In genomic region chr2:120343433-120344105, GRCh38 we compare ENCODE assay signal across 8 cellular contexts. TPM values are rescaled to one million over a fixed set of nuclear protein-coding genes. Genes with fewer than 3 reads are reported as not detected.
DNase-seq lines count a peak whose midpoint lies in the region; ATAC-seq and TF ChIP-seq lines count a peak whose summit lies in the region.

No MANE protein-coding gene starts in this region.

- H4K20me1 ChIP-seq in GM23248 (ENCODE audit: insufficient read depth) = no peaks in the 10 kb centered on the region

- no peak overlapping the region for H3K27ac ChIP-seq in CD4-positive, alpha-beta memory T cell (ENCODE audit: low read depth, low read length)
- H3K27ac ChIP-seq in GM23248 (no peak overlapping the region), endodermal cell (ENCODE audit: low read depth, low read length) (no peak overlapping the region)

- peaks cover 0 to 2% (median 0%) of the 10 kb centered on the region in 8 donors for H3K9me3 Mint-ChIP-seq in CD4-positive, alpha-beta memory T cell
- H3K9me3 Mint-ChIP-seq in endodermal cell (no peaks in the 10 kb centered on the region), memory B cell (no peaks in the 10 kb centered on the region)

- H3K27me3 ChIP-seq in CD4-positive, alpha-beta memory T cell (ENCODE audit: insufficient read depth, low read length) = peaks cover 27% of the 10 kb centered on the region
- H3K27me3 ChIP-seq in GM23248 (replicated peaks; ENCODE audit: insufficient read depth) = peaks cover 25% of the 10 kb centered on the region; the same call in 1 of the 2 replicates
- peaks cover 89% of the 10 kb centered on the region for H3K27me3 ChIP-seq in endodermal cell (ENCODE audit: control insufficient read depth, insufficient read depth, low read length, poor library complexity, severe bottlenecking)

- H3K4me3 ChIP-seq in CD4-positive, alpha-beta memory T cell (ENCODE audit: low read length in 2 of 2) = no peak overlapping the region
- 0 out of 2 replicates have a peak overlapping the region, but pooled peaks have one; percentile 26 for H3K4me3 ChIP-seq in GM23248
- no peak overlapping the region for H3K4me3 ChIP-seq in endodermal cell (ENCODE audit: low read length)

- peak overlapping the region in 2 of 7 donors; percentile 54 to 57 for H3K27ac Mint-ChIP-seq in CD4-positive, alpha-beta memory T cell
- H3K27ac Mint-ChIP-seq in endodermal cell (no peak overlapping the region), memory B cell (no peak overlapping the region)

- 4 to 5% methylated on average over 29 to 43 of the region's 43 CpGs for WGBS in GM23248 (ENCODE audit: low coverage in 1 of 2, low lambda C conversion rate in 2 of 2, missing lambda C conversion rate in 2 of 2), 2 experiments
- 6% methylated on average over 24 to 43 of the region's 43 CpGs for WGBS in endodermal cell (ENCODE audit: insufficient coverage in 1 of 2, insufficient read length in 1 of 2), 2 experiments

- no peaks in the 10 kb centered on the region for H3K36me3 Mint-ChIP-seq in CD4-positive, alpha-beta memory T cell
- H3K36me3 Mint-ChIP-seq in endodermal cell (ENCODE audit: low read depth) (no peaks in the 10 kb centered on the region), memory B cell (no peaks in the 10 kb centered on the region)

- no peaks in the 10 kb centered on the region for H3K9me2 ChIP-seq in GM23248 (ENCODE audit: insufficient read depth)

- H2AFZ ChIP-seq in GM23248 = peak overlapping the region; percentile 54; the same call in 1 of the 2 replicates

- CTCF ChIA-PET in CD4-positive, alpha-beta memory T cell (lab: Charles Lee; ENCODE audit: partially characterized antibody) = interaction anchor here (0.7 to 1.7 kb wide), 7 partner anchors 9 to 425 kb away, joined by 3 to 7 read pairs (median 3); no protein-coding TSS in a partner anchor

- peak; percentile 92 for TF ChIP-seq CTCF in endodermal cell (conservative IDR thresholded peaks at IDR 0.05)

- H3K36me3 ChIP-seq in CD4-positive, alpha-beta memory T cell (ENCODE audit: insufficient read depth, low read length) = no peaks in the 10 kb centered on the region
- no peaks in the 10 kb centered on the region for H3K36me3 ChIP-seq in GM23248 (ENCODE audit: low read depth)
- H3K36me3 ChIP-seq in endodermal cell (ENCODE audit: control insufficient read depth, insufficient read depth, low read length) = no peaks in the 10 kb centered on the region

- H3K4me1 Mint-ChIP-seq in CD4-positive, alpha-beta memory T cell = peaks cover 8 to 27% (median 22%) of the 10 kb centered on the region in 4 donors
- H3K4me1 Mint-ChIP-seq in endodermal cell = peaks cover 5% of the 10 kb centered on the region
- peaks cover 15% of the 10 kb centered on the region for H3K4me1 Mint-ChIP-seq in memory B cell

- no peaks in the 10 kb centered on the region for H3F3A ChIP-seq in GM23248 (ENCODE audit: insufficient read depth)

- intact Hi-C loops in CD4-positive, alpha-beta memory T cell (cut with micrococcal nuclease) = loop anchor here (1.0 to 2.0 kb wide), 2 partner anchors 332 to 337 kb away; no protein-coding TSS in a partner anchor

- in situ Hi-C loops in GM23248 (cut with MboI) = loop anchor here (5.0 to 25.0 kb wide), 2 partner anchors 334 to 744 kb away; no protein-coding TSS in a partner anchor

- H3K4me1 ChIP-seq in CD4-positive, alpha-beta memory T cell (ENCODE audit: insufficient read depth, low read length) = peaks cover 29% of the 10 kb centered on the region
- H3K4me1 ChIP-seq in GM23248 (ENCODE audit: insufficient read depth) = no peaks in the 10 kb centered on the region
- H3K4me1 ChIP-seq in endodermal cell (ENCODE audit: control insufficient read depth, insufficient read depth, low read length) = peaks cover 3% of the 10 kb centered on the region

- H3K9ac ChIP-seq in GM23248 = peak overlapping the region; percentile 25; the same call in 1 of the 2 replicates
- no peak overlapping the region for H3K9ac ChIP-seq in endodermal cell (ENCODE audit: extremely low read depth, low read length, poor library complexity, severe bottlenecking)

- H3K27me3 Mint-ChIP-seq in CD4-positive, alpha-beta memory T cell = peaks cover 36 to 43% of the 10 kb centered on the region in 2 donors
- H3K27me3 Mint-ChIP-seq in endodermal cell (ENCODE audit: insufficient read depth) = peaks cover 76% of the 10 kb centered on the region
- peaks cover 21% of the 10 kb centered on the region for H3K27me3 Mint-ChIP-seq in memory B cell

- no peaks in the 10 kb centered on the region for H3K9me3 ChIP-seq in CD4-positive, alpha-beta memory T cell (ENCODE audit: control insufficient read depth in 1 of 2, low read length in 2 of 2)
- H3K9me3 ChIP-seq in GM23248 (ENCODE audit: low read depth) (no peaks in the 10 kb centered on the region), endodermal cell (ENCODE audit: control insufficient read depth, low read length) (no peaks in the 10 kb centered on the region)

- peak overlapping the region; percentile 75 for H3K4me2 ChIP-seq in GM23248 (ENCODE audit: unreplicated experiment)

- peak overlapping the region; percentile 66 to 84 (median 70) for H3K4me3 Mint-ChIP-seq in CD4-positive, alpha-beta memory T cell
- peak overlapping the region; percentile 28 for H3K4me3 Mint-ChIP-seq in endodermal cell
- peak overlapping the region; percentile 55 for H3K4me3 Mint-ChIP-seq in memory B cell

- H3K79me2 ChIP-seq in GM23248 (ENCODE audit: insufficient read depth) = no peaks in the 10 kb centered on the region

- DNase-seq in CD4-positive, alpha-beta memory T cell = peak; percentile 37 to 49 (median 43)
- peak; percentile 94 for DNase-seq in GM23248
- peak; percentile 67 for DNase-seq in NCI-H2196 treated with DMSO at 0.1 percent for 48 hours (lab: John Stamatoyannopoulos, UW; ENCODE audit: unreplicated experiment)
- DNase-seq in activated CD8-positive, alpha-beta memory T cell treated with anti-CD3 and anti-CD28 coated beads for 48 hours (ENCODE audit: low read depth in 2 of 3, low spot score in 2 of 3) = peak in 2 of 3 experiments; percentile 22 to 44
- peak; percentile 96 for DNase-seq in endodermal cell
- DNase-seq in memory B cell (ENCODE audit: low spot score in 2 of 2) = peak; percentile 43 to 44
- DNase-seq in stimulated activated CD4-positive, alpha-beta T cell treated with anti-CD3 and anti-CD28 coated beads, TNF-alpha, amount 100 ng/mL, for 48 hours (ENCODE audit: low read depth in 3 of 3) = peak; percentile 32 to 65 (median 39)

- ATAC-seq in memory B cell (ENCODE audit: low read depth) = peak; percentile 59
- ATAC-seq in GM19397 (IDR thresholded peaks at IDR 0.05; ENCODE audit: unreplicated experiment) = no peak

- POLR2A ChIA-PET in CD4-positive, alpha-beta memory T cell (lab: Charles Lee; ENCODE audit: partially characterized antibody) = no interaction called here

RNA-seq across cellular contexts. Expression of gene INHBB, which starts 2.4 kb away (rescaled TPM):
- not detected for total RNA-seq in CD4-positive, alpha-beta memory T cell
- not detected for polyA plus RNA-seq in CD4-positive, alpha-beta memory T cell
- 3.4 and 5.6 TPM in 2 replicates for total RNA-seq in GM23248 (2014; rRNA removed; shearing (Covaris generic))
- 0.19 and 0.49 TPM in 2 replicates for polyA plus RNA-seq in GM23248 (2016; fragmentation: Nextera tagmentation; extraction: Ambion mirVana)
- total RNA-seq in endodermal cell = not detected
- 0.14 TPM for polyA plus RNA-seq in endodermal cell (2013, experiment 1 of 2)
- 0.17 TPM for polyA plus RNA-seq in endodermal cell (2013, experiment 2 of 2)

Comparison
In these comparisons a context has a peak if more than half of its experiments do, and no peak if none do; other contexts are left out.
1. DNase-seq: peak in every context shown above with its lines; median percentile 96 in endodermal cell; 94 in GM23248; 67 in NCI-H2196 treated with DMSO at 0.1 percent for 48 hours; 44 in memory B cell; 43 in CD4-positive, alpha-beta memory T cell; 39 in stimulated activated CD4-positive, alpha-beta T cell treated with anti-CD3 and anti-CD28 coated beads, TNF-alpha, amount 100 ng/mL, for 48 hours; 33 in activated CD8-positive, alpha-beta memory T cell treated with anti-CD3 and anti-CD28 coated beads for 48 hours.